11 cellular contexts compared by ENCODE assay signal in genomic region chr1:178530037-178530402, GRCh38. TPM values are rescaled to one million over a fixed set of nuclear protein-coding genes. Genes with fewer than 3 reads are reported as not detected.
DNase-seq lines count a peak whose midpoint lies in the region; ATAC-seq lines count a peak whose summit lies in the region.
"Had no signal": no experiment of that assay in that cellular context is flagged by ENCODE, and none has a peak within 500 bp of the region (broad histone marks: within the 10 kb centered on the region; RNA-seq: fewer than 3 reads in every experiment).

No MANE protein-coding gene starts in this region.

- peak in 1 of 2 donors; percentile 53 for ATAC-seq in right cardiac atrium
- no peak for ATAC-seq in activated naive CD8-positive, alpha-beta T cell treated with anti-CD3 and anti-CD28 coated beads, Interleukin-2, amount 50 U/mL, for 24 hours
- ATAC-seq: lower lobe of right lung had no signal

- intact Hi-C loops in right cardiac atrium (cut with DNase I) (loop anchor here in 2 of 4 donors (5.0 to 10.0 kb wide), 2 partner anchors 472 to 485 kb away; no protein-coding TSS in a partner anchor), cardiac septum (cut with DNase I) (no loop called here)

- H3K27ac ChIP-seq in right cardiac atrium (ENCODE audit: low read length) = no peak overlapping the region
- H3K27ac ChIP-seq: lower lobe of right lung, skin epidermis had no signal

- H3K4me1 ChIP-seq in right cardiac atrium (ENCODE audit: control insufficient read depth, insufficient read depth, low read length) = no peaks in the 10 kb centered on the region

- H3K9me3 ChIP-seq in right cardiac atrium (ENCODE audit: control insufficient read depth, low read length) = no peaks in the 10 kb centered on the region
- H3K9me3 ChIP-seq: lower lobe of right lung had no signal

- WGBS in right cardiac atrium = 67% methylated on average over 2 of the region's 2 CpGs

- H3K27me3 Mint-ChIP-seq in activated naive CD8-positive, alpha-beta T cell treated with anti-CD3 and anti-CD28 coated beads, Interleukin-2, amount 50 U/mL, for 24 hours = no peaks in the 10 kb centered on the region

- H3K9me3 Mint-ChIP-seq in activated naive CD8-positive, alpha-beta T cell treated with anti-CD3 and anti-CD28 coated beads, Interleukin-2, amount 50 U/mL, for 24 hours = no peaks in the 10 kb centered on the region

- H3K4me1 Mint-ChIP-seq in activated naive CD8-positive, alpha-beta T cell treated with anti-CD3 and anti-CD28 coated beads, Interleukin-2, amount 50 U/mL, for 24 hours = no peaks in the 10 kb centered on the region

- H3K27ac Mint-ChIP-seq in activated naive CD8-positive, alpha-beta T cell treated with anti-CD3 and anti-CD28 coated beads, Interleukin-2, amount 50 U/mL, for 24 hours = no peak overlapping the region

- DNase-seq in right cardiac atrium (peak in 2 of 3 donors; percentile 36 to 54), cardiac septum (ENCODE audit: low spot score) (no peak), SW480 (ENCODE audit: low spot score) (peak; percentile 92), glomerular visceral epithelial cell (ENCODE audit: extremely low spot score) (peak; percentile 96), NCI-H2227 (lab: John Stamatoyannopoulos, UW; ENCODE audit: unreplicated experiment) (no peak), NCI-H2107 treated with DMSO at 0.1 percent for 48 hours (lab: John Stamatoyannopoulos, UW; ENCODE audit: unreplicated experiment) (no peak)
- no peak for DNase-seq in activated T-cell treated with anti-CD3 and anti-CD28 coated beads, Interleukin-2, amount 50 U/mL, for 48 hours
- DNase-seq in activated naive CD8-positive, alpha-beta T cell treated with anti-CD3 and anti-CD28 coated beads, Interleukin-2, amount 50 U/mL, for 24 hours = no peak
- DNase-seq: activated naive CD4-positive, alpha-beta T cell treated with anti-CD3 and anti-CD28 coated beads, Interleukin-2, amount 50 U/mL, for 16 hours; lower lobe of right lung had no signal

- no peak overlapping the region for H3K4me3 Mint-ChIP-seq in activated naive CD8-positive, alpha-beta T cell treated with anti-CD3 and anti-CD28 coated beads, Interleukin-2, amount 50 U/mL, for 24 hours

- no peaks in the 10 kb centered on the region for H3K36me3 Mint-ChIP-seq in activated naive CD8-positive, alpha-beta T cell treated with anti-CD3 and anti-CD28 coated beads, Interleukin-2, amount 50 U/mL, for 24 hours (ENCODE audit: low read depth)

- H3K4me3 ChIP-seq in right cardiac atrium (ENCODE audit: low read length) = no peak overlapping the region
- H3K4me3 ChIP-seq: lower lobe of right lung, skin epidermis had no signal

- H3K27me3 ChIP-seq in right cardiac atrium (ENCODE audit: control insufficient read depth, insufficient read depth) = no peaks in the 10 kb centered on the region

RNA-seq across cellular contexts. Expression of gene TEX35, which starts 17.1 kb away (rescaled TPM):
- total RNA-seq in right cardiac atrium = under 1 TPM in 3 of 4 donors, not detected in 1; 0.20 to 0.49 (median 0.26) TPM
- polyA plus RNA-seq in right cardiac atrium = 0.23 TPM
- not detected for total RNA-seq in cardiac septum
- total RNA-seq: lower lobe of right lung had no signal

RNA-seq across cellular contexts. Expression of gene CLEC20A, which starts 33.3 kb away (rescaled TPM):
- total RNA-seq in right cardiac atrium = under 1 TPM in 1 of 4 donors, not detected in 3; 0.51 TPM
- polyA plus RNA-seq in right cardiac atrium = 0.16 TPM
- not detected for total RNA-seq in cardiac septum
- total RNA-seq: lower lobe of right lung had no signal

Comparison
In these comparisons a context has a peak if more than half of its experiments do, and no peak if none do; other contexts are left out.
1. DNase-seq: peak in right cardiac atrium (2 of 3), SW480 (single experiment) and glomerular visceral epithelial cell (single experiment); none in cardiac septum (single experiment), NCI-H2227 (single experiment), activated T-cell treated with anti-CD3 and anti-CD28 coated beads, Interleukin-2, amount 50 U/mL, for 48 hours (0 of 2), NCI-H2107 treated with DMSO at 0.1 percent for 48 hours (single experiment) and activated naive CD8-positive, alpha-beta T cell treated with anti-CD3 and anti-CD28 coated beads, Interleukin-2, amount 50 U/mL, for 24 hours (single experiment).